15 cellular contexts compared by ENCODE assay signal in genomic region chr20:56465997-56466396, GRCh38. TPM values are rescaled to one million over a fixed set of nuclear protein-coding genes. Genes with fewer than 3 reads are reported as not detected.
A peak's percentile ranks its signal among the peaks of the same experiment; 100 is the strongest.
DNase-seq lines count a peak whose midpoint lies in the region; ATAC-seq and TF ChIP-seq lines count a peak whose summit lies in the region.
"Had no signal": no experiment of that assay in that cellular context is flagged by ENCODE, and none has a peak within 500 bp of the region (broad histone marks: within the 10 kb centered on the region; RNA-seq: fewer than 3 reads in every experiment).

No MANE protein-coding gene starts in this region.

- TF ChIP-seq CTCF in GM12865 (IDR thresholded peaks at IDR 0.05; ENCODE audit: insufficient read depth, low read depth, low read length, missing control alignments) (no peak), neural progenitor cell (IDR thresholded peaks at IDR 0.05) (no peak)

- H3K27ac ChIP-seq in neural progenitor cell, result no peak overlapping the region

- no peaks in the 10 kb centered on the region for H3K27me3 ChIP-seq in MG63
- peaks cover 33% of the 10 kb centered on the region for H3K27me3 ChIP-seq in neural progenitor cell

- H3K4me1 ChIP-seq in neural progenitor cell, result peaks cover 5% of the 10 kb centered on the region
- H3K4me1 ChIP-seq: BE2C had no signal

- no peaks in the 10 kb centered on the region for H3F3A ChIP-seq in neural progenitor cell (ENCODE audit: low read depth)

- H3K4me2 ChIP-seq in neural progenitor cell, result no peak overlapping the region

- peaks cover 0 to 2% (median 0%) of the 10 kb centered on the region in 7 donors for H3K9me3 Mint-ChIP-seq in naive B cell
- H3K9me3 Mint-ChIP-seq in neural progenitor cell, result no peaks in the 10 kb centered on the region
- H3K9me3 Mint-ChIP-seq: activated CD8-positive, alpha-beta T cell treated with anti-CD3 and anti-CD28 coated beads for 36 hours had no signal

- no peak overlapping the region for H2AFZ ChIP-seq in neural progenitor cell (replicated peaks)

- H3K27me3 Mint-ChIP-seq in naive B cell (no peaks in the 10 kb centered on the region), neural progenitor cell (ENCODE audit: insufficient read depth, low read depth) (peaks cover 5% of the 10 kb centered on the region)
- H3K27me3 Mint-ChIP-seq: activated CD8-positive, alpha-beta T cell treated with anti-CD3 and anti-CD28 coated beads for 36 hours had no signal

- H3K36me3 Mint-ChIP-seq in naive B cell, result peaks cover 0 to 9% of the 10 kb centered on the region in 2 donors
- H3K36me3 Mint-ChIP-seq in neural progenitor cell, result no peaks in the 10 kb centered on the region

- no peak overlapping the region for H3K4me3 ChIP-seq in GM12865 (ENCODE audit: low read depth, low read length)
- H3K4me3 ChIP-seq in MG63, result no peak overlapping the region
- no peak overlapping the region for H3K4me3 ChIP-seq in neural progenitor cell

- peaks cover 25% of the 10 kb centered on the region for H3K79me2 ChIP-seq in neural progenitor cell (ENCODE audit: low read depth)

- peak; percentile 18 for DNase-seq in GM12865 (ENCODE audit: low read depth)
- DNase-seq in OCI-M1 (lab: John Stamatoyannopoulos, UW), result peak; percentile 55
- DNase-seq in naive B cell, result peak; percentile 68
- DNase-seq in DMS153 (lab: John Stamatoyannopoulos, UW), result no peak
- DNase-seq in MG63, result no peak
- no peak for DNase-seq in neural progenitor cell (ENCODE audit: low spot score)
- DNase-seq: activated CD8-positive, alpha-beta T cell treated with anti-CD3 and anti-CD28 coated beads for 36 hours; activated naive CD4-positive, alpha-beta T cell treated with anti-CD3 and anti-CD28 coated beads, Interleukin-2, amount 50 U/mL, for 16 hours; BE2C; NCI-H146; NCI-H82; small intestine had no signal

- ATAC-seq in HG03025 (IDR thresholded peaks at IDR 0.05; ENCODE audit: low FRiP score, unreplicated experiment), result peak; percentile 35
- peak; percentile 61 to 66 for ATAC-seq in naive B cell (ENCODE audit: low read depth in 2 of 2)
- ATAC-seq in HG03457 (IDR thresholded peaks at IDR 0.05; ENCODE audit: unreplicated experiment), result no peak
- ATAC-seq: activated CD8-positive, alpha-beta T cell treated with anti-CD3 and anti-CD28 coated beads for 36 hours had no signal

- H3K36me3 ChIP-seq in MG63 (peaks cover 13% of the 10 kb centered on the region), neural progenitor cell (no peaks in the 10 kb centered on the region)
- H3K36me3 ChIP-seq: BE2C had no signal

- H3K27ac Mint-ChIP-seq in naive B cell (peak overlapping the region; percentile 87 to 99 (median 93)), neural progenitor cell (no peak overlapping the region)
- H3K27ac Mint-ChIP-seq: activated CD8-positive, alpha-beta T cell treated with anti-CD3 and anti-CD28 coated beads for 36 hours had no signal

- H3K9ac ChIP-seq in neural progenitor cell, result no peak overlapping the region

- H3K4me1 Mint-ChIP-seq in naive B cell (peaks cover 24 to 52% (median 34%) of the 10 kb centered on the region in 3 donors), neural progenitor cell (peaks cover 18% of the 10 kb centered on the region)

- H3K4me3 Mint-ChIP-seq in naive B cell, result peak overlapping the region in 6 of 8 donors; percentile 29 to 79 (median 66)
- H3K4me3 Mint-ChIP-seq in neural progenitor cell, result no peak overlapping the region
- H3K4me3 Mint-ChIP-seq: activated CD8-positive, alpha-beta T cell treated with anti-CD3 and anti-CD28 coated beads for 36 hours had no signal

- peaks cover under 1% of the 10 kb centered on the region; the same call in 1 of the 2 replicates for H3K9me3 ChIP-seq in MG63
- H3K9me3 ChIP-seq in neural progenitor cell (ENCODE audit: low read depth), result no peaks in the 10 kb centered on the region
- H3K9me3 ChIP-seq: BE2C had no signal

- no peaks in the 10 kb centered on the region for H4K20me1 ChIP-seq in neural progenitor cell (ENCODE audit: low read depth)

RNA-seq across cellular contexts. Expression of gene RTF2, which starts 2.4 kb away (rescaled TPM):
- polyA plus RNA-seq in naive B cell (ENCODE audit: low read depth in 6 of 6), result 100 to 1,000 TPM; 130 to 152 (median 141) TPM
- 163 and 171 TPM in 2 replicates for total RNA-seq in MG63 (2014; rRNA removed; shearing (Covaris generic); ENCODE audit: low replicate concordance)
- total RNA-seq in neural progenitor cell (ENCODE audit: low replicate concordance), result 42.4 and 44.2 TPM in 2 replicates

RNA-seq across cellular contexts. Expression of gene CASS4, which starts 53.9 kb away (rescaled TPM):
- polyA plus RNA-seq in naive B cell (ENCODE audit: low read depth in 6 of 6), result under 1 TPM in 4 of 6 donors, not detected in 2; 0.20 to 0.46 (median 0.28) TPM
- 0.07 and 0.25 TPM in 2 replicates for total RNA-seq in MG63 (2014; rRNA removed; shearing (Covaris generic); ENCODE audit: low replicate concordance)
- total RNA-seq in neural progenitor cell (ENCODE audit: low replicate concordance), result 0.09 TPM in 1 of 2 replicates, not detected in the other

RNA-seq across cellular contexts. Expression of gene FAM209A, which starts 58.5 kb away (rescaled TPM):
- polyA plus RNA-seq in naive B cell (ENCODE audit: low read depth in 6 of 6), result 1 to 10 TPM in 1 of 6 donors, under 1 TPM in 3, not detected in 2; 0.38 to 1.1 (median 0.73) TPM
- not detected in 2 replicates for total RNA-seq in MG63 (2014; rRNA removed; shearing (Covaris generic); ENCODE audit: low replicate concordance)
- total RNA-seq in neural progenitor cell (ENCODE audit: low replicate concordance), result 0.43 TPM in 1 of 2 replicates, not detected in the other
- total RNA-seq: fibroblast of lung had no signal

Comparison
In these comparisons a context has a peak if more than half of its experiments do, and no peak if none do; other contexts are left out.
1. DNase-seq: peak in GM12865 (single experiment), OCI-M1 (single experiment) and naive B cell (single experiment); none in DMS153 (single experiment), MG63 (single experiment) and neural progenitor cell (single experiment).